ENCODE assay signal across 8 cellular contexts in the genomic region with DNA sequence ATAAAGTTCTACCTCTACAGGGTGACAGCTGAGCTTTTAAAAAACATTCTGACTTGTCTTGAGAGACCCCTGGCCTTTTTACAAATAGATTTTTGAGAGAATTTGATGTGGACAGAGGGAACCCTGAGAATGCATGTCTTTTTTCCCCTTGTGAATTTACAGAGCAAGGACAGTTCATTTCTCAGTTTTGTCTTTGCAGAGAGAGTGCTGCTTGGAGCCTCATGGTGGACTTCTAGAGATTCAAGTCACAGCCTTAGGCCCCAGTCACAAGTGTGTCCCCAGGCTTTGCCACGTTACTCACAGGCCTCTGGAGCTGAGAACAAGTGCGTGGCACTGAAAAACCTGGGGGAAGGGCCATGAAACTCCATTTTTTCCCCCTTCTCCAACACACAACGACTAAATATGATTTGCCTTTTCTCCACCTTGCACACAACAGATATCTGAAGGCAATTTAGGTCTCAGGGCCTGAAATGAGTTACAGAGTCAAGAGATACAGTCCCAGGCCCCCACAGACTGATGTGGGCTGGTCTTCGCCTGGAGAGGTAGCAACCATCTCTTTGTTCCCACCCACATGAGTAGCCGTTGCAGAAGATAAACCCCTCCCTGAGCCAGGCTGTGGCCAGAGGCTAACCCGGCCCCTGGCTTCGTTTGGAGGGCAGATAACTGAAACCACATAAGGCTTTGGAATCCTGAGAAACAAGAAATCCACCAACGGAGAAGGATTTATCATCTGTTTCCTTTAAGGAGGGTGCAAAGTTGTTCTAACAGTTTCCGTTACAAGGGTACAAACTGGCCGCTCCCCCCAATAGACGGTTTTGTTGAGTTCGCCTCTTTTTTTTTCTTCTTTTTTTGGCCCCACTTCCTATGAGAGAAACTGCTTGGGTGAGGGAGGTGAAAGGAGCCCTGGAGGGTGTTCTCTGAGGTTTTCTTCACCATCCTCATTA. TPM values are rescaled to one million over a fixed set of nuclear protein-coding genes. Genes with fewer than 3 reads are reported as not detected.
DNase-seq lines count a peak whose midpoint lies in the region; ATAC-seq and TF ChIP-seq lines count a peak whose summit lies in the region.

No MANE protein-coding gene starts in this region.

- H4K20me1 ChIP-seq in neural cell (ENCODE audit: insufficient read depth) = no peaks in the 10 kb centered on the region

- H3K4me1 Mint-ChIP-seq in activated T-helper 17 cell treated with anti-CD3 and anti-CD28 coated beads, Interleukin-2, amount 50 U/mL, for 72 hours = peaks cover 74% of the 10 kb centered on the region

- H3F3A ChIP-seq in neural cell (ENCODE audit: insufficient read depth, low read length, poor library complexity, severe bottlenecking) = no peaks in the 10 kb centered on the region

- no peaks in the 10 kb centered on the region for H3K79me2 ChIP-seq in neural cell (replicated peaks; ENCODE audit: insufficient read depth, low read length)

- H3K27ac ChIP-seq in neural cell (ENCODE audit: low read length) = peak overlapping the region; percentile 96

- no peaks in the 10 kb centered on the region for H3K9me3 ChIP-seq in neural cell (ENCODE audit: low read length)

- peak overlapping the region; percentile 100 for H3K4me2 ChIP-seq in neural cell (ENCODE audit: low read length)

- no peak for TF ChIP-seq EP300 in neural cell (conservative IDR thresholded peaks at IDR 0.05; ENCODE audit: poor library complexity, severe bottlenecking)

- H3K36me3 ChIP-seq in neural cell (ENCODE audit: insufficient read depth, low read length) = peaks cover 13% of the 10 kb centered on the region

- TF ChIP-seq CTCF in AG10803 (conservative IDR thresholded peaks at IDR 0.05; ENCODE audit: low read length) (no peak), foreskin fibroblast (IDR thresholded peaks at IDR 0.05; ENCODE audit: low read depth, low read length) (no peak), neural cell (IDR thresholded peaks at IDR 0.05; ENCODE audit: poor library complexity, severe bottlenecking) (no peak)

- H3K9ac ChIP-seq in neural cell (ENCODE audit: low read length) = peak overlapping the region; percentile 94

- H2AFZ ChIP-seq in neural cell (ENCODE audit: low read depth, low read length) = peak overlapping the region; percentile 98

- no peaks in the 10 kb centered on the region for H3K27me3 ChIP-seq in neural cell (ENCODE audit: insufficient read depth, low read depth, low read length)

- ATAC-seq in GM18517 (IDR thresholded peaks at IDR 0.05; ENCODE audit: unreplicated experiment) (peak; percentile 17), GM19328 (IDR thresholded peaks at IDR 0.05; ENCODE audit: unreplicated experiment) (no peak)
- ATAC-seq in activated T-helper 17 cell treated with anti-CD3 and anti-CD28 coated beads, Interleukin-2, amount 50 U/mL, for 72 hours (replicated peaks) = no peak

- no peak for TF ChIP-seq RAD21 in neural cell (conservative IDR thresholded peaks at IDR 0.05)

- H3K9me2 ChIP-seq in neural cell (ENCODE audit: insufficient read depth, low read length) = no peaks in the 10 kb centered on the region

- H3K27ac Mint-ChIP-seq in activated T-helper 17 cell treated with anti-CD3 and anti-CD28 coated beads, Interleukin-2, amount 50 U/mL, for 72 hours = peak overlapping the region; percentile 100

- DNase-seq in AG10803 (ENCODE audit: low read depth) = peak; percentile 88
- peak; percentile 75 for DNase-seq in NCI-H82 (lab: John Stamatoyannopoulos, UW)
- peak; percentile 89 to 95 for DNase-seq in foreskin fibroblast
- no peak for DNase-seq in NCI-H524 treated with DMSO at 0.1 percent for 48 hours (lab: John Stamatoyannopoulos, UW)

- H3K9me3 Mint-ChIP-seq in activated T-helper 17 cell treated with anti-CD3 and anti-CD28 coated beads, Interleukin-2, amount 50 U/mL, for 72 hours = no peaks in the 10 kb centered on the region

- H3K4me3 ChIP-seq in AG10803 (ENCODE audit: low read length) = peak overlapping the region; percentile 83
- H3K4me3 ChIP-seq in foreskin fibroblast (ENCODE audit: low read depth in 1 of 2, low read length in 2 of 2) = peak overlapping the region; percentile 67 to 73
- peak overlapping the region; percentile 91 for H3K4me3 ChIP-seq in neural cell (ENCODE audit: low read length)

- H3K36me3 Mint-ChIP-seq in activated T-helper 17 cell treated with anti-CD3 and anti-CD28 coated beads, Interleukin-2, amount 50 U/mL, for 72 hours (ENCODE audit: low read depth) = peaks cover 53% of the 10 kb centered on the region

- peak overlapping the region; percentile 91 for H3K4me3 Mint-ChIP-seq in activated T-helper 17 cell treated with anti-CD3 and anti-CD28 coated beads, Interleukin-2, amount 50 U/mL, for 72 hours

- H3K27me3 Mint-ChIP-seq in activated T-helper 17 cell treated with anti-CD3 and anti-CD28 coated beads, Interleukin-2, amount 50 U/mL, for 72 hours = no peaks in the 10 kb centered on the region

TF ChIP-seq in neural cell, 6 proteins besides CTCF, POLR2A, EP300 and RAD21:
- TF ChIP-seq TAF1 (IDR thresholded peaks at IDR 0.05; ENCODE audit: low read depth) = no peak
- no peak for TF ChIP-seq POLR2AphosphoS5 (IDR thresholded peaks at IDR 0.05)
- TF ChIP-seq REST (IDR thresholded peaks at IDR 0.05; ENCODE audit: borderline replicate concordance) = no peak
- no peak for TF ChIP-seq SMC3 (conservative IDR thresholded peaks at IDR 0.05; ENCODE audit: poor library complexity)
- TF ChIP-seq MXI1 (conservative IDR thresholded peaks at IDR 0.05; ENCODE audit: poor library complexity, severe bottlenecking) = no peak
- TF ChIP-seq EZH2 (IDR thresholded peaks at IDR 0.05; ENCODE audit: borderline replicate concordance, insufficient read depth, low read length, poor library complexity, severe bottlenecking) = no peak
TF ChIP-seq in neural cell: peak in this region for 0.

RNA-seq across cellular contexts. Expression of gene PIGV, which starts 1.0 kb away (rescaled TPM):
- 10 to 100 TPM; 14.0 to 18.1 TPM for total RNA-seq in activated T-helper 17 cell treated with anti-CD3 and anti-CD28 coated beads, Interleukin-2, amount 50 U/mL, for 72 hours
- 4.7 and 5.9 TPM in 2 replicates for polyA plus RNA-seq in neural cell
- polyA minus RNA-seq in neural cell = 7.1 and 7.2 TPM in 2 replicates

RNA-seq across cellular contexts. Expression of gene ZDHHC18, which starts 39.8 kb away (rescaled TPM):
- 10 to 100 TPM; 84.3 to 86.1 TPM for total RNA-seq in activated T-helper 17 cell treated with anti-CD3 and anti-CD28 coated beads, Interleukin-2, amount 50 U/mL, for 72 hours
- 23.7 and 27.3 TPM in 2 replicates for polyA plus RNA-seq in neural cell
- 18.2 and 21.2 TPM in 2 replicates for polyA minus RNA-seq in neural cell
